In genomic region chr6:42819803-42820508, GRCh38 we compare ENCODE assay signal across 8 cellular contexts. TPM values are rescaled to one million over a fixed set of nuclear protein-coding genes. Genes with fewer than 3 reads are reported as not detected.
DNase-seq lines count a peak whose midpoint lies in the region; ATAC-seq and TF ChIP-seq lines count a peak whose summit lies in the region.

No MANE protein-coding gene starts in this region.

- ATAC-seq in HG03439 (IDR thresholded peaks at IDR 0.05; ENCODE audit: unreplicated experiment) (no peak), GM19395 (IDR thresholded peaks at IDR 0.05; ENCODE audit: unreplicated experiment) (no peak)

- intact Hi-C loops in CD14-positive monocyte (cut with micrococcal nuclease), result no loop called here
- intact Hi-C loops in ascending aorta (cut with DNase I), result loop anchor here (5.0 kb wide), 1 partner anchor 38 kb away; the partner anchor contains the start of gene BICRAL

- H3K27ac ChIP-seq in ascending aorta (peak overlapping the region; percentile 77 to 83), muscle layer of colon (ENCODE audit: low read depth, low read length) (peak overlapping the region; percentile 81)

- no peak overlapping the region for H3K9ac ChIP-seq in muscle layer of colon (ENCODE audit: low read length)

- TF ChIP-seq CTCF in CD14-positive monocyte (IDR thresholded peaks at IDR 0.05) (peak; percentile 13), ascending aorta (IDR thresholded peaks at IDR 0.05) (peak in 1 of 3 experiments; percentile 24)

- H3K4me3 ChIP-seq in ascending aorta (no peak overlapping the region), muscle layer of colon (ENCODE audit: low read depth in 1 of 2, low read length in 2 of 2) (no peak overlapping the region)

- H3K27me3 ChIP-seq in ascending aorta (no peaks in the 10 kb centered on the region), muscle layer of colon (ENCODE audit: control insufficient read depth in 1 of 2, insufficient read depth in 2 of 2, low read length in 2 of 2) (no peaks in the 10 kb centered on the region)

- H3K27ac Mint-ChIP-seq in CD14-positive monocyte, result peak overlapping the region in 4 of 7 donors; percentile 30 to 52 (median 48)

- peaks cover 18 to 22% of the 10 kb centered on the region in 2 donors for H3K36me3 ChIP-seq in ascending aorta
- no peaks in the 10 kb centered on the region for H3K36me3 ChIP-seq in muscle layer of colon (ENCODE audit: insufficient read depth, low read length)

- H3K27me3 Mint-ChIP-seq in CD14-positive monocyte (ENCODE audit: low read depth in 3 of 3), result no peaks in the 10 kb centered on the region

- H3K36me3 Mint-ChIP-seq in CD14-positive monocyte, result peaks cover 28 to 48% of the 10 kb centered on the region in 2 donors

- H3K4me1 ChIP-seq in ascending aorta (peaks cover 0 to 15% of the 10 kb centered on the region in 2 donors), muscle layer of colon (ENCODE audit: insufficient read depth, low read length) (peaks cover 23% of the 10 kb centered on the region)

- DNase-seq in CD14-positive monocyte (ENCODE audit: low spot score) (no peak), HuH-7.5 (ENCODE audit: low spot score) (peak; percentile 12), ascending aorta (ENCODE audit: low spot score in 2 of 2) (no peak), HK-2 (ENCODE audit: unreplicated experiment) (no peak), OCI-M2 (lab: John Stamatoyannopoulos, UW; ENCODE audit: unreplicated experiment) (no peak)

- H3K9me3 ChIP-seq in ascending aorta (no peaks in the 10 kb centered on the region), muscle layer of colon (ENCODE audit: low read length) (no peaks in the 10 kb centered on the region)

- H3K9me3 Mint-ChIP-seq in CD14-positive monocyte, result no peaks in the 10 kb centered on the region

- H3K4me3 Mint-ChIP-seq in CD14-positive monocyte, result no peak overlapping the region

- H3K4me1 Mint-ChIP-seq in CD14-positive monocyte, result peaks cover 6% of the 10 kb centered on the region

RNA-seq across cellular contexts. Expression of gene BICRAL, which starts 38.1 kb away (rescaled TPM):
- polyA plus RNA-seq in CD14-positive monocyte, result 1 to 10 TPM; 1.6 to 2.2 TPM
- 9.7 TPM for total RNA-seq in ascending aorta

RNA-seq across cellular contexts. Expression of gene RPL7L1, which starts 59.5 kb away (rescaled TPM):
- 10 to 100 TPM; 29.7 to 35.5 TPM for polyA plus RNA-seq in CD14-positive monocyte
- 34.8 TPM for total RNA-seq in ascending aorta
